In genomic region chr3:12868039-12869024, GRCh38 we compare ENCODE assay signal across 8 cellular contexts. TPM values are rescaled to one million over a fixed set of nuclear protein-coding genes. Genes with fewer than 3 reads are reported as not detected.
A peak's percentile ranks its signal among the peaks of the same experiment; 100 is the strongest.
DNase-seq lines count a peak whose midpoint lies in the region; ATAC-seq and TF ChIP-seq lines count a peak whose summit lies in the region.

No MANE protein-coding gene starts in this region.

- no peaks in the 10 kb centered on the region for H3K4me1 ChIP-seq in osteoblast (ENCODE audit: insufficient read depth, low read length)
- H3K4me1 ChIP-seq in upper lobe of left lung: peaks cover 10 to 15% (median 14%) of the 10 kb centered on the region in 4 donors

- H3K9me3 ChIP-seq in osteoblast (ENCODE audit: low read depth, low read length) (peaks cover 2% of the 10 kb centered on the region), upper lobe of left lung (peaks cover 0 to 11% (median 0%) of the 10 kb centered on the region in 4 donors)

- H3K79me2 ChIP-seq in osteoblast (ENCODE audit: insufficient read depth, low read length): no peaks in the 10 kb centered on the region

- H2AFZ ChIP-seq in osteoblast (ENCODE audit: low read length): peak overlapping the region; percentile 41

- DNase-seq in EH (ENCODE audit: low read depth) (peak; percentile 87), GOT3 (lab: John Stamatoyannopoulos, UW) (peak; percentile 43), M059J (ENCODE audit: low read depth) (peak; percentile 79), SK-N-DZ (ENCODE audit: low spot score) (peak; percentile 92), glomerular visceral epithelial cell (ENCODE audit: extremely low spot score) (peak; percentile 86), osteoblast (ENCODE audit: insufficient read length, low spot score, missing footprints) (peak; percentile 99), upper lobe of left lung (peak; percentile 70 to 90)
- DNase-seq in activated naive CD4-positive, alpha-beta T cell treated with anti-CD3 and anti-CD28 coated beads, Interleukin-2, amount 50 U/mL, for 72 hours (ENCODE audit: low spot score in 2 of 2): peak; percentile 67 to 81

- WGBS in upper lobe of left lung, 2 donors: 26 to 38% methylated on average over 34 to 41 of the region's 45 CpGs

- H3K4me2 ChIP-seq in osteoblast (ENCODE audit: insufficient read depth, low read length): no peak overlapping the region

- peak overlapping the region in 1 of 2 donors; percentile 66 for H3K27ac Mint-ChIP-seq in activated naive CD4-positive, alpha-beta T cell treated with anti-CD3 and anti-CD28 coated beads, Interleukin-2, amount 50 U/mL, for 72 hours

- TF ChIP-seq POLR2A in upper lobe of left lung (IDR thresholded peaks at IDR 0.05): no peak

- ATAC-seq in activated naive CD4-positive, alpha-beta T cell treated with anti-CD3 and anti-CD28 coated beads, Interleukin-2, amount 50 U/mL, for 72 hours: peak; percentile 73 to 86
- ATAC-seq in upper lobe of left lung (ENCODE audit: low FRiP score in 2 of 2): peak; percentile 91 to 95

- H3K36me3 Mint-ChIP-seq in activated naive CD4-positive, alpha-beta T cell treated with anti-CD3 and anti-CD28 coated beads, Interleukin-2, amount 50 U/mL, for 72 hours: no peaks in the 10 kb centered on the region

- H3K27me3 ChIP-seq in osteoblast (ENCODE audit: insufficient read depth, low read length): peaks cover 8% of the 10 kb centered on the region
- peaks cover 0 to 14% (median 0%) of the 10 kb centered on the region in 4 donors for H3K27me3 ChIP-seq in upper lobe of left lung

- H4K20me1 ChIP-seq in osteoblast (ENCODE audit: insufficient read depth, low read length): no peaks in the 10 kb centered on the region

- H3K4me3 ChIP-seq in osteoblast (ENCODE audit: insufficient read depth, low read length): no peak overlapping the region
- peak overlapping the region in 3 of 4 donors; percentile 27 to 39 (median 34) for H3K4me3 ChIP-seq in upper lobe of left lung

- H3K36me3 ChIP-seq in osteoblast (ENCODE audit: insufficient read depth, low read length): no peaks in the 10 kb centered on the region
- no peaks in the 10 kb centered on the region for H3K36me3 ChIP-seq in upper lobe of left lung

- no peak for TF ChIP-seq EP300 in upper lobe of left lung (IDR thresholded peaks at IDR 0.05)

- peak; percentile 84 for TF ChIP-seq CTCF in osteoblast (IDR thresholded peaks at IDR 0.05; ENCODE audit: extremely low read depth, low read depth, low read length)
- TF ChIP-seq CTCF in upper lobe of left lung (IDR thresholded peaks at IDR 0.05): peak; percentile 86 to 92 (median 88)

- H3K27ac ChIP-seq in osteoblast (ENCODE audit: low read depth, low read length) (no peak overlapping the region), upper lobe of left lung (no peak overlapping the region)

- peaks cover 0 to 5% of the 10 kb centered on the region in 2 donors for H3K9me3 Mint-ChIP-seq in activated naive CD4-positive, alpha-beta T cell treated with anti-CD3 and anti-CD28 coated beads, Interleukin-2, amount 50 U/mL, for 72 hours

RNA-seq across cellular contexts. Expression of gene RPL32, which starts 27.0 kb away (rescaled TPM):
- total RNA-seq in M059J (2014; rRNA removed; shearing (Covaris generic)): 490 and 706 TPM in 2 replicates
- polyA plus RNA-seq in SK-N-DZ (2014; cell fraction: cytosol; rRNA removed): 3,712 and 4,687 TPM in 2 replicates
- polyA plus RNA-seq in SK-N-DZ (2014; cell fraction: nucleus; rRNA removed): 1,219 and 2,794 TPM in 2 replicates
- total RNA-seq in activated naive CD4-positive, alpha-beta T cell treated with anti-CD3 and anti-CD28 coated beads, Interleukin-2, amount 50 U/mL, for 72 hours: 1,000 to 10,000 TPM; 2,520 to 2,880 TPM
- 524 and 1,095 TPM in 2 replicates for total RNA-seq in osteoblast
- 1,000 to 10,000 TPM in 2 of 6 donors, 100 to 1,000 TPM in 4; 461 to 1,145 (median 921) TPM for total RNA-seq in upper lobe of left lung

Comparison
In these comparisons a context has a peak if more than half of its experiments do, and no peak if none do; other contexts are left out.
1. DNase-seq: peak in every context shown above with its lines; median percentile 99 in osteoblast; 92 in SK-N-DZ; 87 in EH; 86 in glomerular visceral epithelial cell; 80 in upper lobe of left lung; 79 in M059J; 74 in activated naive CD4-positive, alpha-beta T cell treated with anti-CD3 and anti-CD28 coated beads, Interleukin-2, amount 50 U/mL, for 72 hours; 43 in GOT3.